Comparison of ENCODE assay signal across 7 cellular contexts in genomic region chr10:1118318-1118717, GRCh38.
A peak's percentile ranks its signal among the peaks of the same experiment; 100 is the strongest.
DNase-seq lines count a peak whose midpoint lies in the region; ATAC-seq lines count a peak whose summit lies in the region.
"Not testable (repeated sequence)": the region's sequence is repeated elsewhere in the genome, so short reads cannot be mapped to it uniquely, and the experiment has no call there.

No MANE protein-coding gene starts in this region.

- CTCF ChIA-PET in activated CD4-positive, alpha-beta memory T cell treated with anti-CD3 and anti-CD28 coated beads, Interleukin-2, amount 10 ng/mL, durations not matched to agents 7 days and 5 days (lab: Charles Lee): not testable (repeated sequence)
- CTCF ChIA-PET in activated naive CD4-positive, alpha-beta T cell treated with anti-CD3 and anti-CD28 coated beads, Interleukin-2, amount 10 ng/mL, durations not matched to agents 7 days and 5 days (lab: Charles Lee): interaction anchor here (1.0 kb wide), 1 partner anchor 8 kb away, joined by 3 read pairs; no protein-coding TSS in a partner anchor

- not testable (repeated sequence) for H3K9me3 Mint-ChIP-seq in activated CD4-positive, alpha-beta memory T cell treated with anti-CD3 and anti-CD28 coated beads, Interleukin-2, amount 10 ng/mL, durations not matched to agents 7 days and 5 days; activated naive CD4-positive, alpha-beta T cell treated with anti-CD3 and anti-CD28 coated beads, Interleukin-2, amount 10 ng/mL, durations not matched to agents 7 days and 5 days; central memory CD8-positive, alpha-beta T cell

- not testable (repeated sequence) for H3K9me3 ChIP-seq in BLaER1 treated with 17β-estradiol and CSF1 and Interleukin-3, amounts not matched to agents 10 nM and 100 nM (replicated peaks in 1 of 11)

- not testable (repeated sequence) for H3K27me3 Mint-ChIP-seq in activated CD4-positive, alpha-beta memory T cell treated with anti-CD3 and anti-CD28 coated beads, Interleukin-2, amount 10 ng/mL, durations not matched to agents 7 days and 5 days; activated naive CD4-positive, alpha-beta T cell treated with anti-CD3 and anti-CD28 coated beads, Interleukin-2, amount 10 ng/mL, durations not matched to agents 7 days and 5 days; central memory CD8-positive, alpha-beta T cell

- H4K20me1 ChIP-seq in BLaER1 treated with 17β-estradiol and CSF1 and Interleukin-3, amounts not matched to agents 10 nM and 100 nM: peaks cover 92 to 100% (median 96%) of the 10 kb centered on the region in 11 experiments

- ATAC-seq in central memory CD8-positive, alpha-beta T cell (replicated peaks; ENCODE audit: extremely low read depth, poor library complexity, severe bottlenecking): not testable (repeated sequence)

- peaks cover 76 to 97% (median 84%) of the 10 kb centered on the region in 11 experiments for H3K36me3 ChIP-seq in BLaER1 treated with 17β-estradiol and CSF1 and Interleukin-3, amounts not matched to agents 10 nM and 100 nM

- not testable (repeated sequence) for H3K4me3 ChIP-seq in BLaER1 treated with 17β-estradiol and CSF1 and Interleukin-3, amounts not matched to agents 10 nM and 100 nM; Jurkat, Clone E6-1 (ENCODE audit: low read length)

- H3K36me3 Mint-ChIP-seq in activated CD4-positive, alpha-beta memory T cell treated with anti-CD3 and anti-CD28 coated beads, Interleukin-2, amount 10 ng/mL, durations not matched to agents 7 days and 5 days (ENCODE audit: low read depth): peaks cover 84% of the 10 kb centered on the region
- peaks cover 79% of the 10 kb centered on the region for H3K36me3 Mint-ChIP-seq in activated naive CD4-positive, alpha-beta T cell treated with anti-CD3 and anti-CD28 coated beads, Interleukin-2, amount 10 ng/mL, durations not matched to agents 7 days and 5 days
- H3K36me3 Mint-ChIP-seq in central memory CD8-positive, alpha-beta T cell (ENCODE audit: insufficient read depth): peaks cover 64% of the 10 kb centered on the region

- not testable (repeated sequence) for H3K27ac Mint-ChIP-seq in activated CD4-positive, alpha-beta memory T cell treated with anti-CD3 and anti-CD28 coated beads, Interleukin-2, amount 10 ng/mL, durations not matched to agents 7 days and 5 days
- peak overlapping the region; percentile 67 for H3K27ac Mint-ChIP-seq in activated naive CD4-positive, alpha-beta T cell treated with anti-CD3 and anti-CD28 coated beads, Interleukin-2, amount 10 ng/mL, durations not matched to agents 7 days and 5 days
- peak overlapping the region; percentile 53 for H3K27ac Mint-ChIP-seq in central memory CD8-positive, alpha-beta T cell (ENCODE audit: low read depth)

- peaks cover 48 to 94% (median 85%) of the 10 kb centered on the region in 10 experiments for H3K4me1 ChIP-seq in BLaER1 treated with 17β-estradiol and CSF1 and Interleukin-3, amounts not matched to agents 10 nM and 100 nM

- not testable (repeated sequence) for H3K27me3 ChIP-seq in BLaER1 treated with 17β-estradiol and CSF1 and Interleukin-3, amounts not matched to agents 10 nM and 100 nM; layer of hippocampus (ENCODE audit: control insufficient read depth, insufficient read depth, low read length)

- peak overlapping the region in 7 of 11 experiments; percentile 14 to 90 (median 85); a peak in 10 of 22 replicates for H3K4me2 ChIP-seq in BLaER1 treated with 17β-estradiol and CSF1 and Interleukin-3, amounts not matched to agents 10 nM and 100 nM

- POLR2A ChIA-PET in activated CD4-positive, alpha-beta memory T cell treated with anti-CD3 and anti-CD28 coated beads, Interleukin-2, amount 10 ng/mL, durations not matched to agents 7 days and 5 days (lab: Charles Lee): not testable (repeated sequence)

- peaks cover 21% of the 10 kb centered on the region for H3K4me1 Mint-ChIP-seq in activated CD4-positive, alpha-beta memory T cell treated with anti-CD3 and anti-CD28 coated beads, Interleukin-2, amount 10 ng/mL, durations not matched to agents 7 days and 5 days
- H3K4me1 Mint-ChIP-seq in activated naive CD4-positive, alpha-beta T cell treated with anti-CD3 and anti-CD28 coated beads, Interleukin-2, amount 10 ng/mL, durations not matched to agents 7 days and 5 days: peaks cover 43% of the 10 kb centered on the region
- peaks cover 34% of the 10 kb centered on the region for H3K4me1 Mint-ChIP-seq in central memory CD8-positive, alpha-beta T cell

- not testable (repeated sequence) for H3K4me3 Mint-ChIP-seq in activated CD4-positive, alpha-beta memory T cell treated with anti-CD3 and anti-CD28 coated beads, Interleukin-2, amount 10 ng/mL, durations not matched to agents 7 days and 5 days; activated naive CD4-positive, alpha-beta T cell treated with anti-CD3 and anti-CD28 coated beads, Interleukin-2, amount 10 ng/mL, durations not matched to agents 7 days and 5 days; central memory CD8-positive, alpha-beta T cell

- H3K9ac ChIP-seq in BLaER1 treated with 17β-estradiol and CSF1 and Interleukin-3, amounts not matched to agents 10 nM and 100 nM: not testable (repeated sequence)

- not testable (repeated sequence) for H3K27ac ChIP-seq in BLaER1 treated with 17β-estradiol and CSF1 and Interleukin-3, amounts not matched to agents 10 nM and 100 nM
- H3K27ac ChIP-seq in layer of hippocampus (ENCODE audit: low read depth, low read length): peak overlapping the region; percentile 7

- peak; percentile 85 for DNase-seq in Jurkat, Clone E6-1 (ENCODE audit: low read depth, low spot score)
- DNase-seq in activated CD4-positive, alpha-beta memory T cell treated with anti-CD3 and anti-CD28 coated beads, Interleukin-2, amount 10 ng/mL, durations not matched to agents 7 days and 5 days: peak; percentile 14
- DNase-seq in activated naive CD4-positive, alpha-beta T cell treated with anti-CD3 and anti-CD28 coated beads, Interleukin-2, amount 10 ng/mL, durations not matched to agents 7 days and 5 days; central memory CD8-positive, alpha-beta T cell (ENCODE audit: low spot score in 2 of 2): not testable (repeated sequence)
- peak; percentile 29 for DNase-seq in putamen (ENCODE audit: low spot score)
